In the genomic region with DNA sequence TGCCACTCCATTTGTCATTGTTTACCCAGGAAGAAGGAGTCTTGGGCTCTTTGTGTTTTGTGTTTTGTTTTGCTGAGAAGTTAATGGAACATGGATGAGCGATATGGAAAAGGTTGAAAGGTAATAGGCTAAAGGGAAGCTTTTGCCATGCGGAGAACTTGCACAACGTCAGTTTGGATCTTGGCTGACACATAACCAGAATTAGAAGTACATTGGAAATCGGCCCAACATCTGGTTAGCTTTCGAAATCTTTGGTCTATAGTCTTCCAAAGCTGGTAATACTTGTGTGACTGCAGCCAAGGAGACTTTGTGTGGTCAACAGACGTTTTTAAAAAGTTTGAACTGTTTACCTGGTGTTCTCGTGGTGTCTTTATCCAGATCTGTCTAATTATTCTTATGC, we compare ENCODE assay signal across 17 cellular contexts.
DNase-seq lines count a peak whose midpoint lies in the region; ATAC-seq, FAIRE-seq and TF ChIP-seq lines count a peak whose summit lies in the region.
"Had no signal": no experiment of that assay in that cellular context is flagged by ENCODE, and none has a peak within 500 bp of the region (broad histone marks: within the 10 kb centered on the region; RNA-seq: fewer than 3 reads in every experiment).

No MANE protein-coding gene starts in this region.

- ATAC-seq in left lobe of liver = peak; percentile 82
- no peak for ATAC-seq in upper lobe of right lung
- no peak for ATAC-seq in HG03108 (IDR thresholded peaks at IDR 0.05; ENCODE audit: unreplicated experiment)

- H3K9me3 Mint-ChIP-seq in T-helper 2 cell treated with Interferon-gamma antibody and Interleukin-4, amounts not matched to agents 5 μg/mL and 100 μg/mL, for 36 hours = peaks cover 11% of the 10 kb centered on the region
- H3K9me3 Mint-ChIP-seq in nephron progenitor cell = peaks cover 20% of the 10 kb centered on the region

- intact Hi-C loops in upper lobe of right lung (cut with DNase I) = no loop called here

- peak overlapping the region; percentile 52 for H3K27ac Mint-ChIP-seq in T-helper 2 cell treated with Interferon-gamma antibody and Interleukin-4, amounts not matched to agents 5 μg/mL and 100 μg/mL, for 36 hours
- no peak overlapping the region for H3K27ac Mint-ChIP-seq in nephron progenitor cell
- H3K27ac Mint-ChIP-seq: activated CD4-positive, alpha-beta T cell treated with anti-CD3 and anti-CD28 coated beads, Interleukin-2, amount 10 ng/mL, durations not matched to agents 7 days and 5 days had no signal

- no peaks in the 10 kb centered on the region for H3K9me3 ChIP-seq in upper lobe of right lung
- H3K9me3 ChIP-seq: adrenal gland, mucosa of descending colon, SK-N-SH had no signal

- H3K4me1 ChIP-seq in upper lobe of right lung = peaks cover 8% of the 10 kb centered on the region

- H3K27me3 ChIP-seq in upper lobe of right lung = no peaks in the 10 kb centered on the region
- H3K27me3 ChIP-seq: adrenal gland had no signal

- no peak overlapping the region for H3K4me3 ChIP-seq in cardiac fibroblast (replicated peaks in 1 of 2; ENCODE audit: low read depth in 2 of 2, low read length in 2 of 2)
- H3K4me3 ChIP-seq in upper lobe of right lung = no peak overlapping the region
- H3K4me3 ChIP-seq: adrenal gland, mucosa of descending colon had no signal

- H3K36me3 Mint-ChIP-seq in T-helper 2 cell treated with Interferon-gamma antibody and Interleukin-4, amounts not matched to agents 5 μg/mL and 100 μg/mL, for 36 hours (ENCODE audit: low read depth) = peaks cover 82% of the 10 kb centered on the region
- H3K36me3 Mint-ChIP-seq in nephron progenitor cell (ENCODE audit: low read depth) = peaks cover 76% of the 10 kb centered on the region

- no peak for DNase-seq in T-helper 2 cell treated with Interferon-gamma antibody and Interleukin-4, amounts not matched to agents 5 μg/mL and 100 μg/mL, for 36 hours (ENCODE audit: low spot score)
- no peak for DNase-seq in T-helper 2 cell
- peak; percentile 91 to 92 for DNase-seq in cardiac fibroblast (ENCODE audit: low read depth in 2 of 2)
- DNase-seq in left lobe of liver (ENCODE audit: low spot score) = peak; percentile 76
- no peak for DNase-seq in upper lobe of right lung
- no peak for DNase-seq in GM19239 (ENCODE audit: insufficient read length, low spot score)
- no peak for DNase-seq in nephron progenitor cell
- DNase-seq: 8988T; activated CD4-positive, alpha-beta T cell treated with anti-CD3 and anti-CD28 coated beads, Interleukin-2, amount 10 ng/mL, durations not matched to agents 7 days and 5 days; DMS79 treated with DMSO at 0.1 percent for 48 hours; head of caudate nucleus; NCI-H510A; SK-N-SH had no signal

- H3K27ac ChIP-seq in upper lobe of right lung = peak overlapping the region; percentile 48
- H3K27ac ChIP-seq: KMS-11 had no signal

- peaks cover 11% of the 10 kb centered on the region for H3K36me3 ChIP-seq in upper lobe of right lung
- H3K36me3 ChIP-seq: adrenal gland had no signal

- no peak for FAIRE-seq in GM19239 (lab: Jason Lieb, UNC)

- H3K4me3 Mint-ChIP-seq in T-helper 2 cell treated with Interferon-gamma antibody and Interleukin-4, amounts not matched to agents 5 μg/mL and 100 μg/mL, for 36 hours = no peak overlapping the region
- no peak overlapping the region for H3K4me3 Mint-ChIP-seq in nephron progenitor cell
- H3K4me3 Mint-ChIP-seq: activated CD4-positive, alpha-beta T cell treated with anti-CD3 and anti-CD28 coated beads, Interleukin-2, amount 10 ng/mL, durations not matched to agents 7 days and 5 days had no signal

- no peaks in the 10 kb centered on the region for H3K27me3 Mint-ChIP-seq in T-helper 2 cell treated with Interferon-gamma antibody and Interleukin-4, amounts not matched to agents 5 μg/mL and 100 μg/mL, for 36 hours (ENCODE audit: low read depth)
- no peaks in the 10 kb centered on the region for H3K27me3 Mint-ChIP-seq in nephron progenitor cell (ENCODE audit: low read depth, poor library complexity)
- H3K27me3 Mint-ChIP-seq: activated CD4-positive, alpha-beta T cell treated with anti-CD3 and anti-CD28 coated beads, Interleukin-2, amount 10 ng/mL, durations not matched to agents 7 days and 5 days had no signal

- TF ChIP-seq CTCF in cardiac fibroblast (IDR thresholded peaks at IDR 0.05; ENCODE audit: low read depth, low read length) (no peak), upper lobe of right lung (IDR thresholded peaks at IDR 0.05) (no peak), nephron progenitor cell (IDR thresholded peaks at IDR 0.05) (no peak)

- H3K4me1 Mint-ChIP-seq in T-helper 2 cell treated with Interferon-gamma antibody and Interleukin-4, amounts not matched to agents 5 μg/mL and 100 μg/mL, for 36 hours (ENCODE audit: low read depth) = peaks cover 49% of the 10 kb centered on the region
- peaks cover 50% of the 10 kb centered on the region for H3K4me1 Mint-ChIP-seq in nephron progenitor cell

Comparison
In these comparisons a context has a peak if more than half of its experiments do, and no peak if none do; other contexts are left out.
1. DNase-seq: peak in cardiac fibroblast (2 of 2) and left lobe of liver (single experiment); none in T-helper 2 cell treated with Interferon-gamma antibody and Interleukin-4, amounts not matched to agents 5 μg/mL and 100 μg/mL, for 36 hours (single experiment), T-helper 2 cell (0 of 5), upper lobe of right lung (single experiment), GM19239 (single experiment) and nephron progenitor cell (single experiment).